In the genomic region with DNA sequence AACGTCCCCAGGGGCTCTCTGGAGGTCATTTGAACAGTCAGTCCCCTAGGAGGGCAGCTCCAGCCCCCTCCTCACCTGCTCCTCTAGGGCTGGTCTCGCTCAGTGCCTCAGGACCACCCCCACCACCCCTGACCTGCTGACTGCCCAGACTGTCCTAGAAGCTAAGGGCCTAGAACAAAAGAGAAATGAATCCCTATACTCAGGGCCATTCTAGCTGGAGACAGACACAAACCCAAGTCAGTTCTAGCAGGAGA, we compare ENCODE assay signal across 1 cellular context.
TF ChIP-seq lines count a peak whose summit lies in the region.

No MANE protein-coding gene starts in this region.

TF ChIP-seq in H1, 55 proteins besides CTCF, POLR2A, EP300 and RAD21:
- no peak for TF ChIP-seq TCF12 (IDR thresholded peaks at IDR 0.05; ENCODE audit: low read depth, low read length)
